13 cellular contexts compared by ENCODE assay signal in the genomic region with DNA sequence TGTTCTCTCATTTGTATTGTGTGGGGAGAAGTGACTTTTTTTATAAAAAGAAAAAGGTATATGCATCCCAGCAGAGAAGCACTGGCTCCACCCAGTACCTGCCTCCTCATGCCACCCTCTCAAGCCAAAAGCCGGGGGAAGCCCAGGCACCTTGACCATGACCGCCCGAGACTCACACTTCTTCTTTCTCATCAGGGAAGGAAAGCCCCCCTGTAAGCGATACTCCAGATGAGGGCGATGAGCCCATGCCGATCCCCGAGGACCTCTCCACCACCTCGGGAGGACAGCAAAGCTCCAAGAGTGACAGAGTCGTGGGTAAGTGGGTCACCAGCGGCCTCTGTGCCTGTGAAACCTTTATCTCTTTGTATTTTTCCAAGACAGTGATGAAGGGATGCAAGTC. TPM values are rescaled to one million over a fixed set of nuclear protein-coding genes. Genes with fewer than 3 reads are reported as not detected.
A peak's percentile ranks its signal among the peaks of the same experiment; 100 is the strongest.
DNase-seq lines count a peak whose midpoint lies in the region; ATAC-seq and TF ChIP-seq lines count a peak whose summit lies in the region.
"Had no signal": no experiment of that assay in that cellular context is flagged by ENCODE, and none has a peak within 500 bp of the region (broad histone marks: within the 10 kb centered on the region; RNA-seq: fewer than 3 reads in every experiment).

No MANE protein-coding gene starts in this region.

- H3K27me3 Mint-ChIP-seq in activated T-cell treated with anti-CD3 and anti-CD28 coated beads, Interleukin-2, amount 50 U/mL, for 72 hours (ENCODE audit: low read depth), result no peaks in the 10 kb centered on the region
- H3K27me3 Mint-ChIP-seq in activated T-cell treated with anti-CD3 and anti-CD28 coated beads, Interleukin-2, amount 50 U/mL, for 4 hours (ENCODE audit: low read depth), result no peaks in the 10 kb centered on the region
- H3K27me3 Mint-ChIP-seq in IgD-negative memory B cell, result peaks cover 1% of the 10 kb centered on the region
- no peaks in the 10 kb centered on the region for H3K27me3 Mint-ChIP-seq in stimulated activated naive B cell treated with anti-CD40 and anti-IgM and Interleukin-4, amounts not matched to agents 10 μg/mL and 1 μg/mL and 100 μg/mL, for 72 hours
- H3K27me3 Mint-ChIP-seq: dendritic cell treated with granulocyte-macrophage colony-stimulating factor and Interleukin-4, amounts not matched to agents 40 ng/mL and 50 ng/mL, for 4 days had no signal

- no peaks in the 10 kb centered on the region for H3F3A ChIP-seq in smooth muscle cell (ENCODE audit: low read depth)

- peak overlapping the region; percentile 27 to 37 for H3K4me3 Mint-ChIP-seq in activated T-cell treated with anti-CD3 and anti-CD28 coated beads, Interleukin-2, amount 50 U/mL, for 72 hours
- no peak overlapping the region for H3K4me3 Mint-ChIP-seq in activated T-cell treated with anti-CD3 and anti-CD28 coated beads, Interleukin-2, amount 50 U/mL, for 4 hours
- peak overlapping the region in 3 of 4 donors; percentile 6 to 58 (median 55) for H3K4me3 Mint-ChIP-seq in IgD-negative memory B cell
- peak overlapping the region; percentile 56 to 69 for H3K4me3 Mint-ChIP-seq in stimulated activated naive B cell treated with anti-CD40 and anti-IgM and Interleukin-4, amounts not matched to agents 10 μg/mL and 1 μg/mL and 100 μg/mL, for 72 hours
- H3K4me3 Mint-ChIP-seq: dendritic cell treated with granulocyte-macrophage colony-stimulating factor and Interleukin-4, amounts not matched to agents 40 ng/mL and 50 ng/mL, for 4 days had no signal

- peak overlapping the region; percentile 87 for H3K27ac Mint-ChIP-seq in activated T-cell treated with anti-CD3 and anti-CD28 coated beads, Interleukin-2, amount 50 U/mL, for 72 hours
- peak overlapping the region in 1 of 3 donors; percentile 94 for H3K27ac Mint-ChIP-seq in IgD-negative memory B cell
- peak overlapping the region; percentile 89 for H3K27ac Mint-ChIP-seq in stimulated activated naive B cell treated with anti-CD40 and anti-IgM and Interleukin-4, amounts not matched to agents 10 μg/mL and 1 μg/mL and 100 μg/mL, for 72 hours
- H3K27ac Mint-ChIP-seq: dendritic cell treated with granulocyte-macrophage colony-stimulating factor and Interleukin-4, amounts not matched to agents 40 ng/mL and 50 ng/mL, for 4 days had no signal

- H3K9me3 ChIP-seq in smooth muscle cell (replicated peaks; ENCODE audit: low read depth), result no peaks in the 10 kb centered on the region

- peaks cover 100% of the 10 kb centered on the region for H3K4me1 Mint-ChIP-seq in activated T-cell treated with anti-CD3 and anti-CD28 coated beads, Interleukin-2, amount 50 U/mL, for 72 hours (ENCODE audit: low read depth)
- H3K4me1 Mint-ChIP-seq in activated T-cell treated with anti-CD3 and anti-CD28 coated beads, Interleukin-2, amount 50 U/mL, for 4 hours (ENCODE audit: low read depth), result peaks cover 57% of the 10 kb centered on the region
- H3K4me1 Mint-ChIP-seq in IgD-negative memory B cell, result peaks cover 51 to 73% (median 67%) of the 10 kb centered on the region in 3 donors
- peaks cover 54 to 88% of the 10 kb centered on the region in 2 donors for H3K4me1 Mint-ChIP-seq in stimulated activated naive B cell treated with anti-CD40 and anti-IgM and Interleukin-4, amounts not matched to agents 10 μg/mL and 1 μg/mL and 100 μg/mL, for 72 hours

- H3K36me3 ChIP-seq in smooth muscle cell (ENCODE audit: low read depth), result no peaks in the 10 kb centered on the region

- 95% methylated on average over 10 of the region's 10 CpGs for WGBS in smooth muscle cell (ENCODE audit: low lambda C conversion rate)

- no peak overlapping the region for H3K9ac ChIP-seq in smooth muscle cell (ENCODE audit: low read depth)

- in situ Hi-C loops in G401 (cut with HindIII; ENCODE audit: low sequenced_read_pairs), result no loop called here

- peaks cover 3% of the 10 kb centered on the region for H3K4me1 ChIP-seq in smooth muscle cell (ENCODE audit: low read depth)

- peaks cover 2% of the 10 kb centered on the region for H3K27me3 ChIP-seq in smooth muscle cell (ENCODE audit: low read depth)

- no peak for TF ChIP-seq CTCF in smooth muscle cell (IDR thresholded peaks at IDR 0.05; ENCODE audit: borderline replicate concordance, insufficient read depth, poor library complexity, severe bottlenecking)

- no peak overlapping the region for H3K27ac ChIP-seq in smooth muscle cell (ENCODE audit: low read depth)

- no peaks in the 10 kb centered on the region for H3K79me2 ChIP-seq in smooth muscle cell (ENCODE audit: low read depth)

- no peak overlapping the region for H2AFZ ChIP-seq in smooth muscle cell (ENCODE audit: low read depth)

- DNase-seq in activated T-cell treated with anti-CD3 and anti-CD28 coated beads, Interleukin-2, amount 50 U/mL, for 72 hours, result no peak
- DNase-seq in activated T-cell treated with anti-CD3 and anti-CD28 coated beads, Interleukin-2, amount 50 U/mL, for 4 hours, result no peak
- DNase-seq in stimulated activated naive B cell treated with anti-CD40 and anti-IgM and Interleukin-4, amounts not matched to agents 10 μg/mL and 1 μg/mL and 100 μg/mL, for 72 hours, result peak; percentile 73
- DNase-seq in G401 (ENCODE audit: low spot score), result no peak
- no peak for DNase-seq in smooth muscle cell (lab: John Stamatoyannopoulos, UW; ENCODE audit: unreplicated experiment)
- DNase-seq: activated naive CD4-positive, alpha-beta T cell treated with Interleukin-2 at 50 U/mL for 16 hours; NCI-H2171; stimulated activated naive CD8-positive, alpha-beta T cell treated with anti-CD3 and anti-CD28 coated beads, Interleukin-15, Interleukin-2, amounts not matched to agents 100 U/mL and 50 U/mL, for 24 hours had no signal

- H3K36me3 Mint-ChIP-seq in activated T-cell treated with anti-CD3 and anti-CD28 coated beads, Interleukin-2, amount 50 U/mL, for 72 hours (ENCODE audit: insufficient read depth in 2 of 2), result peaks cover 20 to 67% of the 10 kb centered on the region in 2 donors
- peaks cover 68% of the 10 kb centered on the region for H3K36me3 Mint-ChIP-seq in activated T-cell treated with anti-CD3 and anti-CD28 coated beads, Interleukin-2, amount 50 U/mL, for 4 hours (ENCODE audit: insufficient read depth)
- H3K36me3 Mint-ChIP-seq in IgD-negative memory B cell, result peaks cover 11% of the 10 kb centered on the region
- peaks cover 42 to 71% of the 10 kb centered on the region in 2 donors for H3K36me3 Mint-ChIP-seq in stimulated activated naive B cell treated with anti-CD40 and anti-IgM and Interleukin-4, amounts not matched to agents 10 μg/mL and 1 μg/mL and 100 μg/mL, for 72 hours

- H4K20me1 ChIP-seq in smooth muscle cell (ENCODE audit: low read depth), result no peaks in the 10 kb centered on the region

- no peak for ATAC-seq in activated T-cell treated with anti-CD3 and anti-CD28 coated beads, Interleukin-2, amount 50 U/mL, for 72 hours (replicated peaks in 1 of 2)
- ATAC-seq in activated T-cell treated with anti-CD3 and anti-CD28 coated beads, Interleukin-2, amount 50 U/mL, for 4 hours, result no peak
- ATAC-seq in HG02571 (IDR thresholded peaks at IDR 0.05; ENCODE audit: unreplicated experiment) (peak; percentile 38), GM19395 (IDR thresholded peaks at IDR 0.05; ENCODE audit: unreplicated experiment) (no peak)
- ATAC-seq in stimulated activated naive B cell treated with anti-CD40 and anti-IgM and Interleukin-4, amounts not matched to agents 10 μg/mL and 1 μg/mL and 100 μg/mL, for 72 hours (replicated peaks), result peak; percentile 80 to 81
- ATAC-seq: stimulated activated naive CD8-positive, alpha-beta T cell treated with anti-CD3 and anti-CD28 coated beads, Interleukin-15, Interleukin-2, amounts not matched to agents 100 U/mL and 50 U/mL, for 24 hours had no signal

- no peaks in the 10 kb centered on the region for H3K9me3 Mint-ChIP-seq in activated T-cell treated with anti-CD3 and anti-CD28 coated beads, Interleukin-2, amount 50 U/mL, for 72 hours
- H3K9me3 Mint-ChIP-seq in activated T-cell treated with anti-CD3 and anti-CD28 coated beads, Interleukin-2, amount 50 U/mL, for 4 hours, result no peaks in the 10 kb centered on the region
- no peaks in the 10 kb centered on the region for H3K9me3 Mint-ChIP-seq in IgD-negative memory B cell
- no peaks in the 10 kb centered on the region for H3K9me3 Mint-ChIP-seq in stimulated activated naive B cell treated with anti-CD40 and anti-IgM and Interleukin-4, amounts not matched to agents 10 μg/mL and 1 μg/mL and 100 μg/mL, for 72 hours
- H3K9me3 Mint-ChIP-seq: dendritic cell treated with granulocyte-macrophage colony-stimulating factor and Interleukin-4, amounts not matched to agents 40 ng/mL and 50 ng/mL, for 4 days had no signal

- H3K4me3 ChIP-seq in smooth muscle cell, result no peak overlapping the region

- no peak overlapping the region for H3K4me2 ChIP-seq in smooth muscle cell

RNA-seq across cellular contexts. Expression of a gene that starts 22.9 kb away (rescaled TPM):
- 100 to 1,000 TPM; 427 to 504 TPM for total RNA-seq in activated T-cell treated with anti-CD3 and anti-CD28 coated beads, Interleukin-2, amount 50 U/mL, for 72 hours
- total RNA-seq in activated T-cell treated with anti-CD3 and anti-CD28 coated beads, Interleukin-2, amount 50 U/mL, for 4 hours, result 100 to 1,000 TPM; 168 to 229 (median 228) TPM
- polyA plus RNA-seq in IgD-negative memory B cell (213 TPM), smooth muscle cell (not detected in 2 replicates)
- not detected in 2 replicates for total RNA-seq in G401 (2014; rRNA removed; shearing (Covaris generic))
- total RNA-seq in smooth muscle cell, result not detected in 2 replicates
- polyA plus RNA-seq: AG04450 had no signal

Comparison
In these comparisons a context has a peak if more than half of its experiments do, and no peak if none do; other contexts are left out.
1. ATAC-seq: peak in HG02571 (single experiment) and stimulated activated naive B cell treated with anti-CD40 and anti-IgM and Interleukin-4, amounts not matched to agents 10 μg/mL and 1 μg/mL and 100 μg/mL, for 72 hours (2 of 2); none in activated T-cell treated with anti-CD3 and anti-CD28 coated beads, Interleukin-2, amount 50 U/mL, for 72 hours (0 of 2), activated T-cell treated with anti-CD3 and anti-CD28 coated beads, Interleukin-2, amount 50 U/mL, for 4 hours (0 of 2) and GM19395 (single experiment).
2. RNA of a gene that starts 22.9 kb away (total RNA-seq): 427 to 504 TPM in activated T-cell treated with anti-CD3 and anti-CD28 coated beads, Interleukin-2, amount 50 U/mL, for 72 hours and 168 to 229 TPM in activated T-cell treated with anti-CD3 and anti-CD28 coated beads, Interleukin-2, amount 50 U/mL, for 4 hours; not detected in G401 and not detected in smooth muscle cell; every median in the first group is over 100 times any median in the second.